In the genomic region with DNA sequence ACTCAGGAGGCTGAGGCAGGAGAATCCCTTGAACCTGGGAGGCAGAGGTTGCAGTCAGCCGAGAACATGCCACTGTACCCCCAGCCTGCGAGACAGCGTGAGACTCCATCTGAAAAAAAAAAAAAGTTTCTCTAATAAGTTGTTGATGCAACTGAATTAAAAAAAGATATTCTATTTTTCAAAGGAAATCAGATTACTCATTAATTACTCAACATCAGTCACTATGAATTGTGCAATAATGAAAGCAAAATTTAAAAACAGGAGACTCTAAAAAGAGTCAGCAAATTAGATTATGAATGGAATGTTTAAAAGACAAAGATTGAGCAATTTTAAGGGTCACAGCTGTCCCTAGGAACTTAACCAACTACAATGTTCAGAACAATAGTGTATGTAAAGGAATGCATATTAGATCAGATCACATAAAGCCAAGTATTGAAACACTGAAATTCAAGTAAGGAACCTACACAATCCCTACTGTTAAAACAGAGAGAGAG, we compare ENCODE assay signal across 1 cellular context.
TF ChIP-seq lines count a peak whose summit lies in the region.

No MANE protein-coding gene starts in this region.

TF ChIP-seq in WTC11, 78 proteins besides CTCF, POLR2A, EP300 and RAD21 (continued from another document):
- TF ChIP-seq ZNF138 (CRISPR knock-in tag; conservative IDR thresholded peaks at IDR 0.05) (no peak), HMGA2 (CRISPR knock-in tag; IDR thresholded peaks at IDR 0.05) (no peak), ZNF263 (CRISPR knock-in tag; IDR thresholded peaks at IDR 0.05; ENCODE audit: low read depth) (no peak), KAT7 (CRISPR knock-in tag; IDR thresholded peaks at IDR 0.05; ENCODE audit: borderline replicate concordance) (no peak), ZNF317 (CRISPR knock-in tag; IDR thresholded peaks at IDR 0.05; ENCODE audit: borderline replicate concordance, low read depth) (no peak)
- TF ChIP-seq, protein P1, sequence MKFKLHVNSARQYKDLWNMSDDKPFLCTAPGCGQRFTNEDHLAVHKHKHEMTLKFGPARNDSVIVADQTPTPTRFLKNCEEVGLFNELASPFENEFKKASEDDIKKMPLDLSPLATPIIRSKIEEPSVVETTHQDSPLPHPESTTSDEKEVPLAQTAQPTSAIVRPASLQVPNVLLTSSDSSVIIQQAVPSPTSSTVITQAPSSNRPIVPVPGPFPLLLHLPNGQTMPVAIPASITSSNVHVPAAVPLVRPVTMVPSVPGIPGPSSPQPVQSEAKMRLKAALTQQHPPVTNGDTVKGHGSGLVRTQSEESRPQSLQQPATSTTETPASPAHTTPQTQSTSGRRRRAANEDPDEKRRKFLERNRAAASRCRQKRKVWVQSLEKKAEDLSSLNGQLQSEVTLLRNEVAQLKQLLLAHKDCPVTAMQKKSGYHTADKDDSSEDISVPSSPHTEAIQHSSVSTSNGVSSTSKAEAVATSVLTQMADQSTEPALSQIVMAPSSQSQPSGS (CRISPR knock-in tag; IDR thresholded peaks at IDR 0.05; ENCODE audit: borderline replicate concordance, low read depth) = no peak
- TF ChIP-seq, protein P2, sequence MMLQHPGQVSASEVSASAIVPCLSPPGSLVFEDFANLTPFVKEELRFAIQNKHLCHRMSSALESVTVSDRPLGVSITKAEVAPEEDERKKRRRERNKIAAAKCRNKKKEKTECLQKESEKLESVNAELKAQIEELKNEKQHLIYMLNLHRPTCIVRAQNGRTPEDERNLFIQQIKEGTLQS (CRISPR knock-in tag; conservative IDR thresholded peaks at IDR 0.05) = no peak
